10 cellular contexts compared by ENCODE assay signal in the genomic region with DNA sequence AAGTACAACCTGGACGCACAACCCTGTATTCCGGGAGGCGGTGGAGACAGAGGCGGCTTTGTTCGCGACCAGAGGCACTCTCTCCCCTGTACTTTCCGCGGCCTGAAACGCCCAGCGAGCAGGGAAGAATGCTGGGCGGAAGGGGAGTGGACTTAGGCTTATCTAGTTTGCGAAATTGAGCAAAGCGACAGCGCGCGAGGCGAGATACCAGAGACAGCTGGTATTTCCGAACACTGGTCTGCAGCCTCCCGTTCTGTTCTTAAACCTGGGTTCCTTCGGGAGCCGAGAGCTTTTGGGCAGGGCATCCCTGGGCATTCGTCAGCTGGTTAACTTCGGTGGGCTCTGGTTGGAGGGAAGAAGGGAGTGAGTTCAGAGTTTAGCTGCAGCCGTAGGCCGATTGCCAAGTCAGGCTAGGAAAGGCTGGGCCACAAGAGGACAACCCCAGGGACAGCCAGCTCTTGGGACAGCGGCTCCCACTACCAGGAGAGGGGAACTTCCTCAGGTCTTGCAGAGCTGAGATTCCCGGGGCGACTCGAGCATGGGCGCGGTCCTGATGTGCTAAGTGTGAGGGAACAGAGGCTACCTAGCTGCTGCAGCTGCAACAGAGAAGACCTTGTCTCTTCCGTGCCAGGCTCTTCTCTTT. TPM values are rescaled to one million over a fixed set of nuclear protein-coding genes. Genes with fewer than 3 reads are reported as not detected.
DNase-seq lines count a peak whose midpoint lies in the region; ATAC-seq lines count a peak whose summit lies in the region.
"Had no signal": no experiment of that assay in that cellular context is flagged by ENCODE, and none has a peak within 500 bp of the region (broad histone marks: within the 10 kb centered on the region; RNA-seq: fewer than 3 reads in every experiment).

No MANE protein-coding gene starts in this region.

- H3K9me3 Mint-ChIP-seq in CD4-positive, CD25-positive, alpha-beta regulatory T cell = peaks cover 0 to 11% (median 0%) of the 10 kb centered on the region in 7 donors

- H3K36me3 Mint-ChIP-seq in CD4-positive, CD25-positive, alpha-beta regulatory T cell = no peaks in the 10 kb centered on the region

- WGBS in mesendoderm (ENCODE audit: extremely low coverage, insufficient coverage, low lambda C conversion rate) = no CpG with 5 or more reads among the region's 32 CpGs

- peaks cover 37% of the 10 kb centered on the region for H3K27me3 ChIP-seq in CD4-positive, CD25-positive, alpha-beta regulatory T cell (ENCODE audit: control insufficient read depth, insufficient read depth, low read length)
- H3K27me3 ChIP-seq in mesendoderm (ENCODE audit: insufficient read depth, low read length, poor library complexity) = peaks cover 72% of the 10 kb centered on the region

- no peak overlapping the region for H3K4me3 ChIP-seq in CD4-positive, CD25-positive, alpha-beta regulatory T cell (ENCODE audit: low read depth, low read length)
- H3K4me3 ChIP-seq in mesendoderm (ENCODE audit: low read length) = no peak overlapping the region

- intact Hi-C loops in head of caudate nucleus (cut with DNase I) = no loop called here

- H3K79me2 ChIP-seq in mesendoderm (ENCODE audit: control insufficient read depth, insufficient read depth, low read length) = no peaks in the 10 kb centered on the region

- no peak overlapping the region for H2BK5ac ChIP-seq in mesendoderm (ENCODE audit: low read length)

- no peak overlapping the region for H2AK5ac ChIP-seq in mesendoderm (ENCODE audit: low read length)

- no peak overlapping the region for H3K27ac ChIP-seq in CD4-positive, CD25-positive, alpha-beta regulatory T cell (ENCODE audit: insufficient read depth, low read length, poor library complexity, severe bottlenecking)
- H3K27ac ChIP-seq in mesendoderm (ENCODE audit: low read depth, low read length) (no peak overlapping the region), caudate nucleus (ENCODE audit: low read depth, low read length) (no peak overlapping the region)

- H3K18ac ChIP-seq in mesendoderm (ENCODE audit: low read length) = no peak overlapping the region

- H4K5ac ChIP-seq in mesendoderm (ENCODE audit: low read length) = no peak overlapping the region

- H3K79me1 ChIP-seq in mesendoderm (ENCODE audit: low read length) = no peaks in the 10 kb centered on the region

- H2BK15ac ChIP-seq in mesendoderm (replicated peaks; ENCODE audit: low read depth) = no peak overlapping the region

- ATAC-seq in CD4-positive, CD25-positive, alpha-beta regulatory T cell (ENCODE audit: low read depth in 2 of 2) = no peak

- no peak overlapping the region for H3K56ac ChIP-seq in mesendoderm (ENCODE audit: low read length)

- no peak overlapping the region for H3K4ac ChIP-seq in mesendoderm (ENCODE audit: low read depth, low read length)

- H2BK120ac ChIP-seq in mesendoderm (ENCODE audit: low read depth, low read length) = no peak overlapping the region

- peak overlapping the region; percentile 45 for H3K4me2 ChIP-seq in mesendoderm (ENCODE audit: low read length)

- H3K27ac Mint-ChIP-seq in CD4-positive, CD25-positive, alpha-beta regulatory T cell = peak overlapping the region in 1 of 3 donors; percentile 43

- peak overlapping the region; percentile 52 to 83 (median 76) for H3K4me3 Mint-ChIP-seq in CD4-positive, CD25-positive, alpha-beta regulatory T cell

- H3K23ac ChIP-seq in mesendoderm (ENCODE audit: low read length) = no peak overlapping the region

- no peak overlapping the region for H3K9ac ChIP-seq in mesendoderm (ENCODE audit: low read length)

- peaks cover 69% of the 10 kb centered on the region for H3K4me1 ChIP-seq in CD4-positive, CD25-positive, alpha-beta regulatory T cell (ENCODE audit: control insufficient read depth, insufficient read depth, low read length, poor library complexity, severe bottlenecking)
- no peaks in the 10 kb centered on the region for H3K4me1 ChIP-seq in mesendoderm (ENCODE audit: control insufficient read depth, low read depth, low read length)

- H3K36me3 ChIP-seq in CD4-positive, CD25-positive, alpha-beta regulatory T cell (ENCODE audit: control insufficient read depth, insufficient read depth, low read length) = no peaks in the 10 kb centered on the region
- H3K36me3 ChIP-seq in mesendoderm (ENCODE audit: control insufficient read depth, insufficient read depth, low read length) = no peaks in the 10 kb centered on the region

- H3K4me1 Mint-ChIP-seq in CD4-positive, CD25-positive, alpha-beta regulatory T cell = peaks cover 16 to 68% (median 38%) of the 10 kb centered on the region in 4 donors

- DNase-seq in CD4-positive, CD25-positive, alpha-beta regulatory T cell = peak in 1 of 3 donors; percentile 19
- DNase-seq in HUDEP-2 (lab: John Stamatoyannopoulos, UW; ENCODE audit: unreplicated experiment in 76 of 76) = peak in 54 of 76 experiments; percentile 5 to 79 (median 40)
- peak; percentile 15 for DNase-seq in activated naive CD4-positive, alpha-beta T cell treated with anti-CD3 and anti-CD28 coated beads, Interleukin-2, amount 50 U/mL, for 16 hours
- peak; percentile 89 for DNase-seq in mesendoderm
- DNase-seq in putamen (ENCODE audit: low spot score) = no peak
- DNase-seq in COR-L47 (lab: John Stamatoyannopoulos, UW) = no peak
- no peak for DNase-seq in caudate nucleus (lab: John Stamatoyannopoulos, UW)
- no peak for DNase-seq in head of caudate nucleus
- DNase-seq: NCI-H146 had no signal

- H4K8ac ChIP-seq in mesendoderm (ENCODE audit: low read depth, low read length) = no peak overlapping the region

- no peaks in the 10 kb centered on the region for H3K9me3 ChIP-seq in CD4-positive, CD25-positive, alpha-beta regulatory T cell (ENCODE audit: control insufficient read depth in 2 of 2, low read length in 2 of 2)

- peaks cover 84% of the 10 kb centered on the region for H3K27me3 Mint-ChIP-seq in CD4-positive, CD25-positive, alpha-beta regulatory T cell

RNA-seq across cellular contexts. Expression of a gene that starts 3.9 kb away (rescaled TPM):
- total RNA-seq in CD4-positive, CD25-positive, alpha-beta regulatory T cell = not detected
- not detected for polyA plus RNA-seq in CD4-positive, CD25-positive, alpha-beta regulatory T cell
- 0.22 TPM for polyA plus RNA-seq in mesendoderm (2013, experiment 1 of 2)
- 0.15 TPM for polyA plus RNA-seq in mesendoderm (2013, experiment 2 of 2)
- total RNA-seq: skeletal muscle tissue had no signal

RNA-seq across cellular contexts. Expression of a gene that starts 8.3 kb away (rescaled TPM):
- total RNA-seq in CD4-positive, CD25-positive, alpha-beta regulatory T cell = not detected
- under 1 TPM in 1 of 4 donors, not detected in 3; 0.37 TPM for polyA plus RNA-seq in CD4-positive, CD25-positive, alpha-beta regulatory T cell
- polyA plus RNA-seq in mesendoderm (2013, experiment 1 of 2) = 0.24 TPM
- 0.24 TPM for polyA plus RNA-seq in mesendoderm (2013, experiment 2 of 2)
- total RNA-seq: skeletal muscle tissue had no signal

RNA-seq across cellular contexts. Expression of a gene that starts 14.6 kb away (rescaled TPM):
- 162 TPM for total RNA-seq in CD4-positive, CD25-positive, alpha-beta regulatory T cell
- 100 to 1,000 TPM; 311 to 369 (median 336) TPM for polyA plus RNA-seq in CD4-positive, CD25-positive, alpha-beta regulatory T cell
- polyA plus RNA-seq in mesendoderm (2013, experiment 1 of 2) = 114 TPM
- polyA plus RNA-seq in mesendoderm (2013, experiment 2 of 2) = 115 TPM

Comparison
In these comparisons a context has a peak if more than half of its experiments do, and no peak if none do; other contexts are left out.
1. DNase-seq: peak in HUDEP-2 (54 of 76), activated naive CD4-positive, alpha-beta T cell treated with anti-CD3 and anti-CD28 coated beads, Interleukin-2, amount 50 U/mL, for 16 hours (single experiment) and mesendoderm (single experiment); none in putamen (single experiment), COR-L47 (single experiment), caudate nucleus (0 of 61) and head of caudate nucleus (0 of 42).